1 cellular context compared by ENCODE assay signal in genomic region chr1:233477359-233477758, GRCh38.
TF ChIP-seq lines count a peak whose summit lies in the region.

No MANE protein-coding gene starts in this region.

TF ChIP-seq in H1, 55 proteins besides CTCF, POLR2A, EP300 and RAD21 (continued from another document):
- TF ChIP-seq HDAC6 (IDR thresholded peaks at IDR 0.05; ENCODE audit: low read depth, low read length) (no peak), KDM1A (IDR thresholded peaks at IDR 0.05; ENCODE audit: borderline replicate concordance, low read length) (no peak), SAP30 (IDR thresholded peaks at IDR 0.05; ENCODE audit: insufficient read depth, insufficient replicate concordance, low read length) (no peak)
